In the genomic region with DNA sequence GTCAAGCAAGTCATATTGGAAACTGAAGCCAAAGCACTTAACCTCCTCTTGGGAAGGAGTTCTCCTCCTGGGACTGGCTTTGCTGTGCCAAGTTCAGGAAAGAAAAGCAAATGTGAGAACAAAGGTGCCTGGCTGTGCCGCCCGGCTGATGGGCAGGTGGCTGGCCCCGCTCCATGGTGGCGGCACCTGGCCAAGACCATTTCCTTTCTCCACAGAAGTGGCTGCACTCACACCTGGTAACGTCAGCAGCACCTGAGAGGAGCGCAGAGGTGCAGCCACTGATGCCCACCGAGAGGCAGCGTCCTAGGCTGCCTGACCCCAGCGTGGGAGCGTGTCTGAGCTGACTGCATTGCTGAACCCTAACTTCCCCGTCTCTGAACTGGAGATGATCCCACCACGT, we compare ENCODE assay signal across 12 cellular contexts. TPM values are rescaled to one million over a fixed set of nuclear protein-coding genes. Genes with fewer than 3 reads are reported as not detected.
A peak's percentile ranks its signal among the peaks of the same experiment; 100 is the strongest.
DNase-seq lines count a peak whose midpoint lies in the region; ATAC-seq and TF ChIP-seq lines count a peak whose summit lies in the region.
"Had no signal": no experiment of that assay in that cellular context is flagged by ENCODE, and none has a peak within 500 bp of the region (broad histone marks: within the 10 kb centered on the region; RNA-seq: fewer than 3 reads in every experiment).

No MANE protein-coding gene starts in this region.

- no peak overlapping the region for H3K4me3 Mint-ChIP-seq in type B pancreatic cell
- H3K4me3 Mint-ChIP-seq: activated naive CD4-positive, alpha-beta T cell treated with anti-CD3 and anti-CD28 coated beads for 36 hours; CD4-positive, CD25-positive, alpha-beta regulatory T cell had no signal

- peaks cover 8% of the 10 kb centered on the region for H3K27me3 Mint-ChIP-seq in type B pancreatic cell

- peak overlapping the region; percentile 21 for H3K27ac Mint-ChIP-seq in type B pancreatic cell
- H3K27ac Mint-ChIP-seq: activated naive CD4-positive, alpha-beta T cell treated with anti-CD3 and anti-CD28 coated beads for 36 hours had no signal

- ATAC-seq in left colon (peak; percentile 89), GM21825 (IDR thresholded peaks at IDR 0.05; ENCODE audit: unreplicated experiment) (no peak)

- H3K4me1 Mint-ChIP-seq in type B pancreatic cell (ENCODE audit: unreplicated experiment) = peaks cover 25% of the 10 kb centered on the region

- no peak for TF ChIP-seq CTCF in type B pancreatic cell (conservative IDR thresholded peaks at IDR 0.05)

- no peaks in the 10 kb centered on the region for H3K36me3 Mint-ChIP-seq in type B pancreatic cell
- H3K36me3 Mint-ChIP-seq: CD4-positive, CD25-positive, alpha-beta regulatory T cell had no signal

- H3K9me3 Mint-ChIP-seq in type B pancreatic cell = no peaks in the 10 kb centered on the region

- intact Hi-C loops in left colon (cut with DNase I, micrococcal nuclease) = no loop called here

- peak; percentile 88 for DNase-seq in NCI-H1105 treated with DMSO at 0.1 percent for 48 hours (lab: John Stamatoyannopoulos, UW)
- DNase-seq in NCI-H774 (lab: John Stamatoyannopoulos, UW) = peak; percentile 54
- peak in 1 of 2 donors; percentile 39 for DNase-seq in left colon
- no peak for DNase-seq in type B pancreatic cell (ENCODE audit: extremely low spot score, unreplicated experiment)
- DNase-seq in stimulated activated CD4-positive, alpha-beta T cell treated with anti-CD3 and anti-CD28 coated beads, Interleukin-15, amount 100 ng/mL, for 24 hours = no peak
- DNase-seq in NCI-H226 = no peak
- DNase-seq: activated naive CD4-positive, alpha-beta T cell treated with anti-CD3 and anti-CD28 coated beads for 36 hours; CD4-positive, CD25-positive, alpha-beta regulatory T cell; KBM-7; NCI-H446; SHP77 treated with DMSO at 0.1 percent for 48 hours had no signal

RNA-seq across cellular contexts. Expression of gene DCTD, which starts 54.3 kb away (rescaled TPM):
- total RNA-seq in left colon = 10 to 100 TPM; 41.8 to 65.8 TPM
- 58.7 and 80.3 TPM in 2 replicates for total RNA-seq in type B pancreatic cell (ENCODE audit: low replicate concordance)

Comparison
In these comparisons a context has a peak if more than half of its experiments do, and no peak if none do; other contexts are left out.
1. DNase-seq: peak in NCI-H1105 treated with DMSO at 0.1 percent for 48 hours (single experiment) and NCI-H774 (single experiment); none in type B pancreatic cell (single experiment), stimulated activated CD4-positive, alpha-beta T cell treated with anti-CD3 and anti-CD28 coated beads, Interleukin-15, amount 100 ng/mL, for 24 hours (single experiment) and NCI-H226 (single experiment).